In the genomic region with DNA sequence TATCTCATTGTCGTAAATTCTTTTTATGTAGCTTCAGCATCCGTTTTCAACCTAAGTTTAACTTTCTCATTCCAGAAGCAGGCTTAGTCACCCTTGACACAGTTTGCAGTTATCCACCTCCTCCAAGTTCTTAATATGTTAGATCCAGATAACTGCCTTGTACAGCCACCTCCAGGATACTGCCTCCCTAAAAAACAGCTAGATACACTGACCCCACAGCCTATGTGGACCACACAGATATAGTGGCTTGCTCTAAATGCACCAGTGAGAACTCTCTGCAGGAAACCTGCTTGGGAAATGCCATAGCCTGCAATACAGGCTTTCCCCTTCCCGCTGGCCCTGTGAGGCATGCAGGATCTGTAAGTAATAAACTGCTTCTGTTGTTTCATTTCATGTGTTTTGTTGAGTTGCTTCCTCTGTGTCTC, we compare ENCODE assay signal across 1 cellular context.
TF ChIP-seq lines count a peak whose summit lies in the region.

No MANE protein-coding gene starts in this region.

TF ChIP-seq in HepG2, 621 proteins besides CTCF, POLR2A, EP300 and RAD21:
- TF ChIP-seq CSRNP1 (CRISPR knock-in tag; IDR thresholded peaks at IDR 0.05) (no peak), SIX1 (CRISPR knock-in tag; IDR thresholded peaks at IDR 0.05; ENCODE audit: borderline replicate concordance) (no peak), CENPT (CRISPR knock-in tag; IDR thresholded peaks at IDR 0.05; ENCODE audit: low read depth) (no peak), PRDM15 (CRISPR knock-in tag; IDR thresholded peaks at IDR 0.05) (no peak), NFYB (CRISPR knock-in tag; IDR thresholded peaks at IDR 0.05) (no peak), POLR2G (IDR thresholded peaks at IDR 0.05; ENCODE audit: low read depth, low read length) (no peak), HNRNPL (IDR thresholded peaks at IDR 0.05; ENCODE audit: low read depth, low read length) (no peak), TRIM24 (CRISPR knock-in tag; IDR thresholded peaks at IDR 0.05) (no peak), MED8 (CRISPR knock-in tag; IDR thresholded peaks at IDR 0.05; ENCODE audit: insufficient replicate concordance) (no peak)
- TF ChIP-seq, protein P1, sequence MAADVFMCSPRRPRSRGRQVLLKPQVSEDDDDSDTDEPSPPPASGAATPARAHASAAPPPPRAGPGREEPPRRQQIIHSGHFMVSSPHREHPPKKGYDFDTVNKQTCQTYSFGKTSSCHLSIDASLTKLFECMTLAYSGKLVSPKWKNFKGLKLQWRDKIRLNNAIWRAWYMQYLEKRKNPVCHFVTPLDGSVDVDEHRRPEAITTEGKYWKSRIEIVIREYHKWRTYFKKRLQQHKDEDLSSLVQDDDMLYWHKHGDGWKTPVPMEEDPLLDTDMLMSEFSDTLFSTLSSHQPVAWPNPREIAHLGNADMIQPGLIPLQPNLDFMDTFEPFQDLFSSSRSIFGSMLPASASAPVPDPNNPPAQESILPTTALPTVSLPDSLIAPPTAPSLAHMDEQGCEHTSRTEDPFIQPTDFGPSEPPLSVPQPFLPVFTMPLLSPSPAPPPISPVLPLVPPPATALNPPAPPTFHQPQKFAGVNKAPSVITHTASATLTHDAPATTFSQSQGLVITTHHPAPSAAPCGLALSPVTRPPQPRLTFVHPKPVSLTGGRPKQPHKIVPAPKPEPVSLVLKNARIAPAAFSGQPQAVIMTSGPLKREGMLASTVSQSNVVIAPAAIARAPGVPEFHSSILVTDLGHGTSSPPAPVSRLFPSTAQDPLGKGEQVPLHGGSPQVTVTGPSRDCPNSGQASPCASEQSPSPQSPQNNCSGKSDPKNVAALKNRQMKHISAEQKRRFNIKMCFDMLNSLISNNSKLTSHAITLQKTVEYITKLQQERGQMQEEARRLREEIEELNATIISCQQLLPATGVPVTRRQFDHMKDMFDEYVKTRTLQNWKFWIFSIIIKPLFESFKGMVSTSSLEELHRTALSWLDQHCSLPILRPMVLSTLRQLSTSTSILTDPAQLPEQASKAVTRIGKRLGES (CRISPR knock-in tag; IDR thresholded peaks at IDR 0.05; ENCODE audit: borderline replicate concordance), result no peak
- TF ChIP-seq, protein P2, sequence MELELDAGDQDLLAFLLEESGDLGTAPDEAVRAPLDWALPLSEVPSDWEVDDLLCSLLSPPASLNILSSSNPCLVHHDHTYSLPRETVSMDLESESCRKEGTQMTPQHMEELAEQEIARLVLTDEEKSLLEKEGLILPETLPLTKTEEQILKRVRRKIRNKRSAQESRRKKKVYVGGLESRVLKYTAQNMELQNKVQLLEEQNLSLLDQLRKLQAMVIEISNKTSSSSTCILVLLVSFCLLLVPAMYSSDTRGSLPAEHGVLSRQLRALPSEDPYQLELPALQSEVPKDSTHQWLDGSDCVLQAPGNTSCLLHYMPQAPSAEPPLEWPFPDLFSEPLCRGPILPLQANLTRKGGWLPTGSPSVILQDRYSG (CRISPR knock-in tag; IDR thresholded peaks at IDR 0.05), result no peak
- TF ChIP-seq, protein P3, sequence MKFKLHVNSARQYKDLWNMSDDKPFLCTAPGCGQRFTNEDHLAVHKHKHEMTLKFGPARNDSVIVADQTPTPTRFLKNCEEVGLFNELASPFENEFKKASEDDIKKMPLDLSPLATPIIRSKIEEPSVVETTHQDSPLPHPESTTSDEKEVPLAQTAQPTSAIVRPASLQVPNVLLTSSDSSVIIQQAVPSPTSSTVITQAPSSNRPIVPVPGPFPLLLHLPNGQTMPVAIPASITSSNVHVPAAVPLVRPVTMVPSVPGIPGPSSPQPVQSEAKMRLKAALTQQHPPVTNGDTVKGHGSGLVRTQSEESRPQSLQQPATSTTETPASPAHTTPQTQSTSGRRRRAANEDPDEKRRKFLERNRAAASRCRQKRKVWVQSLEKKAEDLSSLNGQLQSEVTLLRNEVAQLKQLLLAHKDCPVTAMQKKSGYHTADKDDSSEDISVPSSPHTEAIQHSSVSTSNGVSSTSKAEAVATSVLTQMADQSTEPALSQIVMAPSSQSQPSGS (CRISPR knock-in tag; IDR thresholded peaks at IDR 0.05), result no peak
